12 cellular contexts compared by ENCODE assay signal in genomic region chr6:31661867-31662723, GRCh38. TPM values are rescaled to one million over a fixed set of nuclear protein-coding genes. Genes with fewer than 3 reads are reported as not detected.
DNase-seq lines count a peak whose midpoint lies in the region; ATAC-seq, FAIRE-seq and TF ChIP-seq lines count a peak whose summit lies in the region.
"Had no signal": no experiment of that assay in that cellular context is flagged by ENCODE, and none has a peak within 500 bp of the region (broad histone marks: within the 10 kb centered on the region; RNA-seq: fewer than 3 reads in every experiment).

No MANE protein-coding gene starts in this region.

- no peaks in the 10 kb centered on the region for H3K9me3 Mint-ChIP-seq in activated CD4-positive, alpha-beta T cell treated with anti-CD3 and anti-CD28 coated beads, Interleukin-2, amount 10 ng/mL, durations not matched to agents 7 days and 5 days
- no peaks in the 10 kb centered on the region for H3K9me3 Mint-ChIP-seq in central memory CD8-positive, alpha-beta T cell

- FAIRE-seq in small intestine (lab: Jason Lieb, UNC) (no peak), kidney (lab: Jason Lieb, UNC) (no peak)
- FAIRE-seq: islet of Langerhans had no signal

- H3F3A ChIP-seq in Loucy (ENCODE audit: low read depth) = no peaks in the 10 kb centered on the region

- H4K20me1 ChIP-seq in Loucy (ENCODE audit: insufficient read depth, low read length, poor library complexity, severe bottlenecking) = peaks cover 20% of the 10 kb centered on the region

- peaks cover 76% of the 10 kb centered on the region for H3K4me1 Mint-ChIP-seq in activated CD4-positive, alpha-beta T cell treated with anti-CD3 and anti-CD28 coated beads, Interleukin-2, amount 10 ng/mL, durations not matched to agents 7 days and 5 days
- peaks cover 77% of the 10 kb centered on the region for H3K4me1 Mint-ChIP-seq in central memory CD8-positive, alpha-beta T cell

- H3K36me3 Mint-ChIP-seq in activated CD4-positive, alpha-beta T cell treated with anti-CD3 and anti-CD28 coated beads, Interleukin-2, amount 10 ng/mL, durations not matched to agents 7 days and 5 days (ENCODE audit: low read depth) = peaks cover 74% of the 10 kb centered on the region
- H3K36me3 Mint-ChIP-seq in central memory CD8-positive, alpha-beta T cell (ENCODE audit: insufficient read depth) = peaks cover 40% of the 10 kb centered on the region

- no peak overlapping the region for H3K4me3 ChIP-seq in Loucy (ENCODE audit: low read length, poor library complexity, severe bottlenecking)
- peak overlapping the region in 1 of 2 donors; percentile 9 for H3K4me3 ChIP-seq in small intestine (ENCODE audit: low read depth in 1 of 2, low read length in 2 of 2)
- H3K4me3 ChIP-seq in kidney (ENCODE audit: low read length in 2 of 2) = peak overlapping the region in 1 of 2 donors; percentile 94
- H3K4me3 ChIP-seq: suprapubic skin had no signal

- peak overlapping the region; percentile 85 for H3K27ac Mint-ChIP-seq in activated CD4-positive, alpha-beta T cell treated with anti-CD3 and anti-CD28 coated beads, Interleukin-2, amount 10 ng/mL, durations not matched to agents 7 days and 5 days
- H3K27ac Mint-ChIP-seq in central memory CD8-positive, alpha-beta T cell (ENCODE audit: low read depth) = no peak overlapping the region

- CTCF ChIA-PET in activated CD4-positive, alpha-beta T cell treated with anti-CD3 and anti-CD28 coated beads, Interleukin-2, amount 10 ng/mL, durations not matched to agents 7 days and 5 days (lab: Charles Lee) = interaction anchor here (0.6 to 4.7 kb wide), 9 partner anchors 9 to 931 kb away, joined by 3 to 32 read pairs (median 3); partner anchors contain the start of genes APOM, BAG6 and MSH5

- WGBS in small intestine, 3 donors = 83 to 86% (median 83%) methylated on average over 14 of the region's 14 CpGs

- no peak overlapping the region for H3K9ac ChIP-seq in Loucy (ENCODE audit: low read depth, low read length, poor library complexity, severe bottlenecking)
- H3K9ac ChIP-seq in kidney (ENCODE audit: low read length in 2 of 2) = no peak overlapping the region

- POLR2A ChIA-PET in activated CD4-positive, alpha-beta T cell treated with anti-CD3 and anti-CD28 coated beads, Interleukin-2, amount 10 ng/mL, durations not matched to agents 7 days and 5 days (lab: Charles Lee) = interaction anchor here (0.6 kb wide), 1 partner anchor 200 kb away, joined by 3 read pairs; the partner anchor contains the start of gene NEU1

- no peak overlapping the region for H2AFZ ChIP-seq in Loucy (ENCODE audit: low read length)

- H3K4me2 ChIP-seq in Loucy (ENCODE audit: low read depth, low read length, poor library complexity, severe bottlenecking) = peak overlapping the region; percentile 95

- H3K36me3 ChIP-seq in Loucy (ENCODE audit: insufficient read depth, low read length) (no peaks in the 10 kb centered on the region), small intestine (ENCODE audit: control insufficient read depth in 2 of 2, insufficient read depth in 2 of 2, low read length in 2 of 2) (peaks cover 2 to 5% of the 10 kb centered on the region in 2 donors), kidney (ENCODE audit: control insufficient read depth in 1 of 2, insufficient read depth in 2 of 2, low read length in 2 of 2) (peaks cover 6 to 7% of the 10 kb centered on the region in 2 donors)

- H3K27me3 ChIP-seq in Loucy (ENCODE audit: insufficient read depth, low read length, poor library complexity, severe bottlenecking) (no peaks in the 10 kb centered on the region), small intestine (ENCODE audit: control insufficient read depth in 2 of 2, insufficient read depth in 2 of 2, low read length in 2 of 2) (no peaks in the 10 kb centered on the region)
- H3K27me3 ChIP-seq: suprapubic skin had no signal

- intact Hi-C loops in kidney (cut with DNase I) = no loop called here

- peak overlapping the region; percentile 24 to 27 for H3K27ac ChIP-seq in small intestine (ENCODE audit: low read depth in 1 of 2, low read length in 1 of 2)
- peak overlapping the region in 1 of 2 donors; percentile 17 for H3K27ac ChIP-seq in kidney (ENCODE audit: low read depth in 2 of 2, low read length in 2 of 2)

- peaks cover 67% of the 10 kb centered on the region for H3K79me2 ChIP-seq in Loucy (ENCODE audit: insufficient read depth, low read length)

- H3K4me1 ChIP-seq in Loucy (ENCODE audit: insufficient read depth, low read length, poor library complexity, severe bottlenecking) (peaks cover 59% of the 10 kb centered on the region), small intestine (ENCODE audit: control insufficient read depth in 2 of 2, insufficient read depth in 1 of 2, low read depth in 1 of 2, low read length in 1 of 2) (peaks cover 3 to 18% of the 10 kb centered on the region in 2 donors), kidney (ENCODE audit: control insufficient read depth in 1 of 2, insufficient read depth in 1 of 2, low read depth in 1 of 2, low read length in 2 of 2) (peaks cover 40 to 49% of the 10 kb centered on the region in 2 donors)

- H3K27me3 Mint-ChIP-seq in activated CD4-positive, alpha-beta T cell treated with anti-CD3 and anti-CD28 coated beads, Interleukin-2, amount 10 ng/mL, durations not matched to agents 7 days and 5 days = no peaks in the 10 kb centered on the region
- H3K27me3 Mint-ChIP-seq in central memory CD8-positive, alpha-beta T cell = no peaks in the 10 kb centered on the region

- H3K9me3 ChIP-seq in Loucy (ENCODE audit: insufficient read depth, low read depth, low read length) (no peaks in the 10 kb centered on the region), small intestine (ENCODE audit: control insufficient read depth, low read depth) (no peaks in the 10 kb centered on the region), kidney (ENCODE audit: control insufficient read depth in 1 of 2, low read length in 2 of 2) (no peaks in the 10 kb centered on the region)
- H3K9me3 ChIP-seq: suprapubic skin had no signal

- no peak for DNase-seq in activated CD4-positive, alpha-beta T cell treated with anti-CD3 and anti-CD28 coated beads, Interleukin-2, amount 10 ng/mL, durations not matched to agents 7 days and 5 days
- DNase-seq in activated CD4-positive, alpha-beta T cell treated with anti-CD3 and anti-CD28 coated beads, Interleukin-2, amount 50 U/mL, for 48 hours = no peak
- DNase-seq in central memory CD8-positive, alpha-beta T cell (ENCODE audit: low spot score in 2 of 2) = no peak
- DNase-seq in small intestine = no peak
- DNase-seq in midbrain (lab: John Stamatoyannopoulos, UW) = no peak
- no peak for DNase-seq in kidney

- H3K4me3 Mint-ChIP-seq in activated CD4-positive, alpha-beta T cell treated with anti-CD3 and anti-CD28 coated beads, Interleukin-2, amount 10 ng/mL, durations not matched to agents 7 days and 5 days = peak overlapping the region; percentile 93
- H3K4me3 Mint-ChIP-seq in central memory CD8-positive, alpha-beta T cell = peak overlapping the region; percentile 96

- no peaks in the 10 kb centered on the region for H3K9me2 ChIP-seq in Loucy (replicated peaks; ENCODE audit: low read depth, low read length)

- TF ChIP-seq CTCF in Loucy (conservative IDR thresholded peaks at IDR 0.05; ENCODE audit: low read length) (no peak), kidney (IDR thresholded peaks at IDR 0.05; ENCODE audit: borderline replicate concordance, extremely low read depth, insufficient read depth) (no peak)

- ATAC-seq in central memory CD8-positive, alpha-beta T cell (replicated peaks; ENCODE audit: extremely low read depth, poor library complexity, severe bottlenecking) = no peak
- no peak for ATAC-seq in HG03442 (IDR thresholded peaks at IDR 0.05; ENCODE audit: unreplicated experiment)
- ATAC-seq: activated CD4-positive, CD25-positive, alpha-beta regulatory T cell treated with anti-CD3 and anti-CD28 coated beads, Interleukin-2, amount 50 U/mL, for 24 hours; Panc1 had no signal

RNA-seq across cellular contexts. Expression of gene C6orf47, which starts 1.5 kb away (rescaled TPM):
- total RNA-seq in activated CD4-positive, alpha-beta T cell treated with anti-CD3 and anti-CD28 coated beads, Interleukin-2, amount 10 ng/mL, durations not matched to agents 7 days and 5 days = 10 to 100 TPM; 20.2 to 20.9 TPM
- polyA plus RNA-seq in small intestine = 10 to 100 TPM; 17.3 to 29.1 (median 23.0) TPM
- 26.5 TPM for total RNA-seq in kidney
- 25.5 TPM for polyA plus RNA-seq in kidney (ENCODE audit: insufficient read depth, low read depth, low replicate concordance)

RNA-seq across cellular contexts. Expression of gene GPANK1, which starts 2.7 kb away (rescaled TPM):
- total RNA-seq in activated CD4-positive, alpha-beta T cell treated with anti-CD3 and anti-CD28 coated beads, Interleukin-2, amount 10 ng/mL, durations not matched to agents 7 days and 5 days = 10 to 100 TPM; 34.4 to 42.9 TPM
- polyA plus RNA-seq in small intestine (10 to 100 TPM; 14.8 to 30.2 (median 19.2) TPM), kidney (ENCODE audit: insufficient read depth, low read depth, low replicate concordance) (28.6 TPM)
- 17.7 TPM for total RNA-seq in kidney

RNA-seq across cellular contexts. Expression of gene CSNK2B, which starts 3.8 kb away (rescaled TPM):
- total RNA-seq in activated CD4-positive, alpha-beta T cell treated with anti-CD3 and anti-CD28 coated beads, Interleukin-2, amount 10 ng/mL, durations not matched to agents 7 days and 5 days = 100 to 1,000 TPM; 218 to 273 TPM
- 100 to 1,000 TPM; 185 to 231 (median 223) TPM for polyA plus RNA-seq in small intestine
- 130 TPM for total RNA-seq in kidney
- polyA plus RNA-seq in kidney (ENCODE audit: insufficient read depth, low read depth, low replicate concordance) = 270 TPM

RNA-seq across cellular contexts. Expression of gene APOM, which starts 6.4 kb away (rescaled TPM):
- total RNA-seq in activated CD4-positive, alpha-beta T cell treated with anti-CD3 and anti-CD28 coated beads, Interleukin-2, amount 10 ng/mL, durations not matched to agents 7 days and 5 days = 1 to 10 TPM; 3.9 to 4.5 TPM
- polyA plus RNA-seq in small intestine (1 to 10 TPM; 7.2 to 8.9 (median 7.4) TPM), kidney (ENCODE audit: insufficient read depth, low read depth, low replicate concordance) (154 TPM)
- 4.6 TPM for total RNA-seq in kidney

RNA-seq across cellular contexts. Expression of gene LY6G5B, which starts 7.7 kb away (rescaled TPM):
- 10 to 100 TPM; 26.0 to 27.4 TPM for total RNA-seq in activated CD4-positive, alpha-beta T cell treated with anti-CD3 and anti-CD28 coated beads, Interleukin-2, amount 10 ng/mL, durations not matched to agents 7 days and 5 days
- polyA plus RNA-seq in small intestine (1 to 10 TPM; 3.8 to 4.5 (median 3.9) TPM), kidney (ENCODE audit: insufficient read depth, low read depth, low replicate concordance) (2.5 TPM)
- 15.1 TPM for total RNA-seq in kidney
